1 cellular context compared by ENCODE assay signal in the genomic region with DNA sequence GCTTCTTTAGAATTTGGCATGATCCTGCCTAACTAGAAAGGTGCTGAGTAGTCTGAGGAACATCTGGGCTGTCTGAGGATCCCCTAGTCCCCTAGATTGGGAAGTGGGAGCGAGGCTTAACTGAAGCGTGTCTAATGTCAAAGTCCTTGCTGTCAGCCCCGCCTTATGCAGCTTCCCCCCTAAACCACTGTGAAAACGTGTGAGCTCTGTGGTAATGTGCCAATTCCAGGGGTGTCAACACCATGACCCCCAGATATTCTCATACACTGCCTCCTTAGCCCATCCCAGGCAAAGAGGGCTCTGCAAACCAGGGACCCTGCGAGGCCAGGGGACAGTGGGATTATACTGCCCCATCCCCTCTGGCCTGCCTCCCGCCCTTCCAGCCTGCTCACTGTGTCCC. TPM values are rescaled to one million over a fixed set of nuclear protein-coding genes. Genes with fewer than 3 reads are reported as not detected.
"Had no signal": no experiment of that assay in that cellular context is flagged by ENCODE, and none has a peak within 500 bp of the region (broad histone marks: within the 10 kb centered on the region; RNA-seq: fewer than 3 reads in every experiment).

No MANE protein-coding gene starts in this region.

RNA-seq across cellular contexts. Expression of a gene that starts 21.1 kb away (rescaled TPM):
- total RNA-seq: H4 had no signal
